Comparison of ENCODE assay signal across 18 cellular contexts in the genomic region with DNA sequence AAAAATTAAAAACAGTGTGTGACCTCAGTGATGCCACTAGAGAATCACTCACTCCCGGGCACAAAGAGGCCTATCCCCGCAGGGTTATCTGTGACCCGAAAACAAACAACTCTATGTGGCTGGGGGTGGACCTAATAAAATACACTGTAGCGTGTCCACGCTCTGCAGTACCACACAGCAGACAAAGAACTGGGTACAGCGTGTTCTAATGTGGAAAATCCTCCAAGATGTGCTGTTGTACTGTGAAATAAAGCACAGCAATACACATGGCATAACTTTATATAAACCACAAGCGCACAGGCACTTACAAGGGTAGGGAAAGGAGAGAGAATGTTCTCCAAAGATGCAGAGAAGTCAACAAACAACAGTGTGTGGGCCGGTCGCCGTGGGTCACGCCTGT. TPM values are rescaled to one million over a fixed set of nuclear protein-coding genes. Genes with fewer than 3 reads are reported as not detected.
DNase-seq lines count a peak whose midpoint lies in the region; ATAC-seq and TF ChIP-seq lines count a peak whose summit lies in the region.
"Had no signal": no experiment of that assay in that cellular context is flagged by ENCODE, and none has a peak within 500 bp of the region (broad histone marks: within the 10 kb centered on the region; RNA-seq: fewer than 3 reads in every experiment).

No MANE protein-coding gene starts in this region.

- peaks cover 58% of the 10 kb centered on the region for H3K4me1 Mint-ChIP-seq in activated naive CD8-positive, alpha-beta T cell (ENCODE audit: low read depth)
- peaks cover 45% of the 10 kb centered on the region for H3K4me1 Mint-ChIP-seq in activated naive CD8-positive, alpha-beta T cell treated with anti-CD3 and anti-CD28 coated beads, Interleukin-2, amount 50 U/mL, for 24 hours
- peaks cover 32 to 77% (median 62%) of the 10 kb centered on the region in 4 donors for H3K4me1 Mint-ChIP-seq in naive thymus-derived CD8-positive, alpha-beta T cell

- ATAC-seq in activated naive CD8-positive, alpha-beta T cell treated with anti-CD3 and anti-CD28 coated beads, Interleukin-2, amount 50 U/mL, for 24 hours, result no peak
- no peak for ATAC-seq in naive thymus-derived CD8-positive, alpha-beta T cell
- ATAC-seq in HG02870 (IDR thresholded peaks at IDR 0.05; ENCODE audit: unreplicated experiment), result no peak

- H3K36me3 Mint-ChIP-seq in activated naive CD8-positive, alpha-beta T cell, result no peaks in the 10 kb centered on the region
- peaks cover 2% of the 10 kb centered on the region for H3K36me3 Mint-ChIP-seq in activated naive CD8-positive, alpha-beta T cell treated with anti-CD3 and anti-CD28 coated beads, Interleukin-2, amount 50 U/mL, for 24 hours (ENCODE audit: low read depth)
- H3K36me3 Mint-ChIP-seq in naive thymus-derived CD8-positive, alpha-beta T cell, result peaks cover 0 to 8% (median 4%) of the 10 kb centered on the region in 3 donors

- POLR2A ChIA-PET in naive thymus-derived CD8-positive, alpha-beta T cell (lab: Charles Lee), result interaction anchor here (1.4 kb wide), 1 partner anchor 25 kb away, joined by 6 read pairs; a partner anchor contains a TSS

- no peak overlapping the region for H3K4me3 Mint-ChIP-seq in activated naive CD8-positive, alpha-beta T cell
- no peak overlapping the region for H3K4me3 Mint-ChIP-seq in activated naive CD8-positive, alpha-beta T cell treated with anti-CD3 and anti-CD28 coated beads, Interleukin-2, amount 50 U/mL, for 24 hours
- no peak overlapping the region for H3K4me3 Mint-ChIP-seq in naive thymus-derived CD8-positive, alpha-beta T cell

- no peak for TF ChIP-seq CTCF in choroid plexus epithelial cell (conservative IDR thresholded peaks at IDR 0.05; ENCODE audit: low read depth, low read length)

- no peaks in the 10 kb centered on the region for H3K27me3 Mint-ChIP-seq in activated naive CD8-positive, alpha-beta T cell
- H3K27me3 Mint-ChIP-seq in activated naive CD8-positive, alpha-beta T cell treated with anti-CD3 and anti-CD28 coated beads, Interleukin-2, amount 50 U/mL, for 24 hours, result no peaks in the 10 kb centered on the region
- no peaks in the 10 kb centered on the region for H3K27me3 Mint-ChIP-seq in naive thymus-derived CD8-positive, alpha-beta T cell

- no peak overlapping the region for H3K4me3 ChIP-seq in choroid plexus epithelial cell (ENCODE audit: low read depth, low read length)
- H3K4me3 ChIP-seq: MG63, PC-9 had no signal

- peak overlapping the region; percentile 41 for H3K27ac Mint-ChIP-seq in activated naive CD8-positive, alpha-beta T cell
- no peak overlapping the region for H3K27ac Mint-ChIP-seq in activated naive CD8-positive, alpha-beta T cell treated with anti-CD3 and anti-CD28 coated beads, Interleukin-2, amount 50 U/mL, for 24 hours
- H3K27ac Mint-ChIP-seq in naive thymus-derived CD8-positive, alpha-beta T cell, result peak overlapping the region; percentile 43 to 94 (median 89)

- no peaks in the 10 kb centered on the region for H3K9me3 Mint-ChIP-seq in activated naive CD8-positive, alpha-beta T cell (ENCODE audit: low read depth)
- no peaks in the 10 kb centered on the region for H3K9me3 Mint-ChIP-seq in activated naive CD8-positive, alpha-beta T cell treated with anti-CD3 and anti-CD28 coated beads, Interleukin-2, amount 50 U/mL, for 24 hours
- H3K9me3 Mint-ChIP-seq in naive thymus-derived CD8-positive, alpha-beta T cell, result no peaks in the 10 kb centered on the region

- no peak for DNase-seq in activated naive CD8-positive, alpha-beta T cell treated with anti-CD3 and anti-CD28 coated beads, Interleukin-2, amount 50 U/mL, for 24 hours
- peak; percentile 6 for DNase-seq in choroid plexus epithelial cell (ENCODE audit: low read depth)
- DNase-seq in naive thymus-derived CD8-positive, alpha-beta T cell, result no peak
- no peak for DNase-seq in DMS 273 treated with DMSO at 0.1 percent for 48 hours (lab: John Stamatoyannopoulos, UW)
- no peak for DNase-seq in NCI-H1105 (lab: John Stamatoyannopoulos, UW)
- DNase-seq in activated CD4-positive, CD25-positive, alpha-beta regulatory T cell (lab: John Stamatoyannopoulos, UW), result no peak
- DNase-seq: AML-193, H7, MG63, NCI-H1105 treated with DMSO at 0.1 percent for 48 hours, NCI-H187 treated with DMSO at 0.1 percent for 48 hours, NCI-H2171, NCI-H774, PC-9 had no signal

RNA-seq across cellular contexts. Expression of a gene that starts 8.1 kb away (rescaled TPM):
- total RNA-seq in naive thymus-derived CD8-positive, alpha-beta T cell, result under 1 TPM; 0.16 to 0.25 TPM
- not detected for polyA plus RNA-seq in naive thymus-derived CD8-positive, alpha-beta T cell
- total RNA-seq: A673, H7, NCI-H460 had no signal

RNA-seq across cellular contexts. Expression of a gene that starts 18.4 kb away (rescaled TPM):
- 100 to 1,000 TPM; 117 to 122 TPM for total RNA-seq in naive thymus-derived CD8-positive, alpha-beta T cell
- 10 to 100 TPM; 40.9 to 89.3 (median 45.9) TPM for polyA plus RNA-seq in naive thymus-derived CD8-positive, alpha-beta T cell

RNA-seq across cellular contexts. Expression of a gene that starts 24.4 kb away (rescaled TPM):
- total RNA-seq in naive thymus-derived CD8-positive, alpha-beta T cell, result not detected
- polyA plus RNA-seq in naive thymus-derived CD8-positive, alpha-beta T cell, result not detected
- total RNA-seq: A673, H7, NCI-H460, PC-9 had no signal

RNA-seq across cellular contexts. Expression of a gene that starts 24.6 kb away (rescaled TPM):
- 10 to 100 TPM; 77.1 to 89.0 TPM for total RNA-seq in naive thymus-derived CD8-positive, alpha-beta T cell
- 100 to 1,000 TPM; 212 to 243 (median 242) TPM for polyA plus RNA-seq in naive thymus-derived CD8-positive, alpha-beta T cell

RNA-seq across cellular contexts. Expression of a gene that starts 33.3 kb away (rescaled TPM):
- not detected for total RNA-seq in naive thymus-derived CD8-positive, alpha-beta T cell
- under 1 TPM; 0.21 to 0.26 (median 0.25) TPM for polyA plus RNA-seq in naive thymus-derived CD8-positive, alpha-beta T cell
- total RNA-seq: A673 had no signal
